ENCODE assay signal across 8 cellular contexts in the genomic region with DNA sequence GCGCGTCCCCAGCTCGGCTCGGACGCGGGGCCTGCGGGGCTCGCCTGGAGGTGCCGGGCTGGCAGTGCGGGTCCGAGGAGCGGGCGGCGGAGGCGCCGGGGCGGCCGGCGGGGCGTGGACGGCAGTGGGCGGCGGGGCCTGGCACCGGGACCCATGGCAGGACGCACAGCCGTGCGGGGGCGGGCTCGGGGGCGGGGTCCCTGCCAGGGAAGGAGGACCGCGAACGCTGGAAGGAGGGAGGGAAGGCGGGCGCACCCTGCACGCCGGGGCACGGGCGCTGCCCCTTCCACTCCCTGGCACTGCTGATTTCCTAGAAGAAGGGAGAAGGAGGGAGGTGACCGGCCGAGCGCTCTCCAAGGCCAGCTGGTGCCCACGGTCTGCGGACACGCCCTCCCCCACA.
DNase-seq lines count a peak whose midpoint lies in the region; ATAC-seq lines count a peak whose summit lies in the region.
"Not testable (repeated sequence)": the region's sequence is repeated elsewhere in the genome, so short reads cannot be mapped to it uniquely, and the experiment has no call there.

No MANE protein-coding gene starts in this region.

- not testable (repeated sequence) for H3K27me3 Mint-ChIP-seq in activated CD8-positive, alpha-beta T cell treated with anti-CD3 and anti-CD28 coated beads, Interleukin-2, amount 10 ng/mL, durations not matched to agents 7 days and 5 days (ENCODE audit: low read depth); natural killer cell treated with Interleukin-12 subunit alpha and Interleukin-12 subunit beta and Interleukin-15 and Interleukin-18, amount 100 ng/mL, for 72 hours

- CTCF ChIA-PET in activated CD8-positive, alpha-beta T cell treated with anti-CD3 and anti-CD28 coated beads, Interleukin-2, amount 10 ng/mL, durations not matched to agents 7 days and 5 days (lab: Charles Lee): not testable (repeated sequence)

- H3K4me1 ChIP-seq in aorta (ENCODE audit: control insufficient read depth in 1 of 2, insufficient read depth in 2 of 2, low read length in 2 of 2): not testable (repeated sequence)

- not testable (repeated sequence) for H3K4me3 Mint-ChIP-seq in activated CD8-positive, alpha-beta T cell treated with anti-CD3 and anti-CD28 coated beads, Interleukin-2, amount 10 ng/mL, durations not matched to agents 7 days and 5 days; natural killer cell treated with Interleukin-12 subunit alpha and Interleukin-12 subunit beta and Interleukin-15 and Interleukin-18, amount 100 ng/mL, for 72 hours

- no CpG with 5 or more reads among the region's 45 CpGs for WGBS in aorta, 2 donors

- not testable (repeated sequence) for H3K4me1 Mint-ChIP-seq in activated CD8-positive, alpha-beta T cell treated with anti-CD3 and anti-CD28 coated beads, Interleukin-2, amount 10 ng/mL, durations not matched to agents 7 days and 5 days (ENCODE audit: low read depth); natural killer cell treated with Interleukin-12 subunit alpha and Interleukin-12 subunit beta and Interleukin-15 and Interleukin-18, amount 100 ng/mL, for 72 hours (ENCODE audit: low read depth in 2 of 2)

- H3K36me3 Mint-ChIP-seq in activated CD8-positive, alpha-beta T cell treated with anti-CD3 and anti-CD28 coated beads, Interleukin-2, amount 10 ng/mL, durations not matched to agents 7 days and 5 days (ENCODE audit: low read depth); natural killer cell treated with Interleukin-12 subunit alpha and Interleukin-12 subunit beta and Interleukin-15 and Interleukin-18, amount 100 ng/mL, for 72 hours: not testable (repeated sequence)

- ATAC-seq in GM18909 (IDR thresholded peaks at IDR 0.05; ENCODE audit: poor library complexity, unreplicated experiment) (peak; percentile 6), HG02610 (IDR thresholded peaks at IDR 0.05; ENCODE audit: unreplicated experiment) (peak; percentile 3), HG03439 (IDR thresholded peaks at IDR 0.05; ENCODE audit: unreplicated experiment) (peak; percentile 7), Right ventricle myocardium inferior (peak; percentile 46), left colon (peak; percentile 60), aorta (ENCODE audit: low FRiP score) (peak; percentile 46)
- ATAC-seq in activated CD8-positive, alpha-beta T cell treated with anti-CD3 and anti-CD28 coated beads, Interleukin-2, amount 10 ng/mL, durations not matched to agents 7 days and 5 days: peak; percentile 8
- peak; percentile 49 to 68 for ATAC-seq in natural killer cell treated with Interleukin-12 subunit alpha and Interleukin-12 subunit beta and Interleukin-15 and Interleukin-18, amount 100 ng/mL, for 72 hours

- H3K27ac ChIP-seq in aorta (ENCODE audit: low read depth in 1 of 2, low read length in 2 of 2): not testable (repeated sequence)

- not testable (repeated sequence) for H3K9me3 ChIP-seq in aorta (ENCODE audit: control insufficient read depth, low read length)

- POLR2A ChIA-PET in activated CD8-positive, alpha-beta T cell treated with anti-CD3 and anti-CD28 coated beads, Interleukin-2, amount 10 ng/mL, durations not matched to agents 7 days and 5 days (lab: Charles Lee): not testable (repeated sequence)

- not testable (repeated sequence) for H3K27ac Mint-ChIP-seq in activated CD8-positive, alpha-beta T cell treated with anti-CD3 and anti-CD28 coated beads, Interleukin-2, amount 10 ng/mL, durations not matched to agents 7 days and 5 days; natural killer cell treated with Interleukin-12 subunit alpha and Interleukin-12 subunit beta and Interleukin-15 and Interleukin-18, amount 100 ng/mL, for 72 hours

- intact Hi-C loops in Right ventricle myocardium inferior (cut with DNase I); left colon (cut with DNase I, micrococcal nuclease); aorta (cut with DNase I): not testable (repeated sequence)

- H3K27me3 ChIP-seq in aorta (ENCODE audit: control insufficient read depth in 1 of 2, insufficient read depth in 2 of 2, low read length in 1 of 2): not testable (repeated sequence)

- H3K4me3 ChIP-seq in aorta (ENCODE audit: low read length in 2 of 2): not testable (repeated sequence)

- H3K36me3 ChIP-seq in aorta (ENCODE audit: control insufficient read depth in 1 of 2, insufficient read depth in 2 of 2, low read length in 1 of 2): not testable (repeated sequence)

- not testable (repeated sequence) for DNase-seq in activated CD8-positive, alpha-beta T cell treated with anti-CD3 and anti-CD28 coated beads, Interleukin-2, amount 10 ng/mL, durations not matched to agents 7 days and 5 days; Right ventricle myocardium inferior (ENCODE audit: missing footprints); left colon; natural killer cell treated with Interleukin-12 subunit alpha and Interleukin-12 subunit beta and Interleukin-15 and Interleukin-18, amount 100 ng/mL, for 72 hours (ENCODE audit: low spot score); aorta

- H3K9me3 Mint-ChIP-seq in activated CD8-positive, alpha-beta T cell treated with anti-CD3 and anti-CD28 coated beads, Interleukin-2, amount 10 ng/mL, durations not matched to agents 7 days and 5 days (ENCODE audit: insufficient read depth); natural killer cell treated with Interleukin-12 subunit alpha and Interleukin-12 subunit beta and Interleukin-15 and Interleukin-18, amount 100 ng/mL, for 72 hours: not testable (repeated sequence)

Comparison
In these comparisons a context has a peak if more than half of its experiments do, and no peak if none do; other contexts are left out.
1. ATAC-seq: peak in every context shown above with its lines; median percentile 60 in left colon; 58 in natural killer cell treated with Interleukin-12 subunit alpha and Interleukin-12 subunit beta and Interleukin-15 and Interleukin-18, amount 100 ng/mL, for 72 hours; 46 in Right ventricle myocardium inferior; 46 in aorta; 8 in activated CD8-positive, alpha-beta T cell treated with anti-CD3 and anti-CD28 coated beads, Interleukin-2, amount 10 ng/mL, durations not matched to agents 7 days and 5 days; 7 in HG03439; 6 in GM18909; 3 in HG02610.